20 cellular contexts compared by ENCODE assay signal in genomic region chr15:83697716-83698115, GRCh38. TPM values are rescaled to one million over a fixed set of nuclear protein-coding genes. Genes with fewer than 3 reads are reported as not detected.
"Had no signal": no experiment of that assay in that cellular context is flagged by ENCODE, and none has a peak within 500 bp of the region (broad histone marks: within the 10 kb centered on the region; RNA-seq: fewer than 3 reads in every experiment).

No MANE protein-coding gene starts in this region.

- ATAC-seq: activated CD8-positive, alpha-beta T cell treated with anti-CD3 and anti-CD28 coated beads for 36 hours; naive thymus-derived CD4-positive, alpha-beta T cell; stimulated activated naive CD8-positive, alpha-beta T cell treated with anti-CD3 and anti-CD28 coated beads, Interleukin-15, Interleukin-2, amounts not matched to agents 100 U/mL and 50 U/mL, for 24 hours; T-cell had no signal

- H3K9me3 ChIP-seq: lower lobe of right lung, thyroid gland, upper lobe of right lung had no signal

- DNase-seq: activated CD4-positive, alpha-beta T cell treated with anti-CD3 and anti-CD28 coated beads, Interleukin-2, amount 10 ng/mL, durations not matched to agents 7 days and 5 days; activated CD4-positive, CD25-positive, alpha-beta regulatory T cell treated with anti-CD3 and anti-CD28 coated beads, Interleukin-2, amount 50 U/mL, for 72 hours; activated CD8-positive, alpha-beta T cell treated with anti-CD3 and anti-CD28 coated beads for 36 hours; activated gamma-delta T cell treated with Interleukin-2 at 50 U/mL for 16 hours; erythroblast; head of caudate nucleus; lower lobe of right lung; naive thymus-derived CD4-positive, alpha-beta T cell; posterior cingulate gyrus; stimulated activated CD4-positive, alpha-beta T cell treated with anti-CD3 and anti-CD28 coated beads, Interleukin-12 subunit alpha, Interleukin-12 subunit beta, amount 100 ng/mL, for 4 hours; stimulated activated CD4-positive, alpha-beta T cell treated with anti-CD3 and anti-CD28 coated beads, Interleukin-4, amount 100 ng/mL, for 4 hours; stimulated activated naive CD8-positive, alpha-beta T cell treated with anti-CD3 and anti-CD28 coated beads, Interleukin-15, Interleukin-2, amounts not matched to agents 100 U/mL and 50 U/mL, for 24 hours; T-cell; upper lobe of right lung; WERI-Rb-1 had no signal

- H3K27me3 ChIP-seq: thyroid gland, upper lobe of right lung had no signal

- FAIRE-seq: bronchial epithelial cell, frontal cortex, islet of Langerhans, TTC549 had no signal

- H3K4me3 ChIP-seq: lower lobe of right lung, thyroid gland, upper lobe of right lung had no signal

- H3K36me3 ChIP-seq: lower lobe of right lung, thyroid gland, upper lobe of right lung, WERI-Rb-1 had no signal

- H3K4me1 ChIP-seq: lower lobe of right lung, thyroid gland had no signal

- H3K27ac ChIP-seq: lower lobe of right lung, thyroid gland, upper lobe of right lung, WERI-Rb-1 had no signal

RNA-seq across cellular contexts. Expression of gene ADAMTSL3, which starts 43.8 kb away (rescaled TPM):
- total RNA-seq: activated CD4-positive, alpha-beta T cell treated with anti-CD3 and anti-CD28 coated beads, Interleukin-2, amount 10 ng/mL, durations not matched to agents 7 days and 5 days; activated CD8-positive, alpha-beta T cell treated with anti-CD3 and anti-CD28 coated beads for 36 hours; naive thymus-derived CD4-positive, alpha-beta T cell had no signal
- polyA plus RNA-seq: naive thymus-derived CD4-positive, alpha-beta T cell had no signal
